ENCODE assay signal across 1 cellular context in genomic region chr6:143673638-143674037, GRCh38.
A peak's percentile ranks its signal among the peaks of the same experiment; 100 is the strongest.
TF ChIP-seq lines count a peak whose summit lies in the region.

No MANE protein-coding gene starts in this region.

TF ChIP-seq in H1, 55 proteins besides CTCF, POLR2A, EP300 and RAD21 (continued from another document):
- TF ChIP-seq, protein P1, sequence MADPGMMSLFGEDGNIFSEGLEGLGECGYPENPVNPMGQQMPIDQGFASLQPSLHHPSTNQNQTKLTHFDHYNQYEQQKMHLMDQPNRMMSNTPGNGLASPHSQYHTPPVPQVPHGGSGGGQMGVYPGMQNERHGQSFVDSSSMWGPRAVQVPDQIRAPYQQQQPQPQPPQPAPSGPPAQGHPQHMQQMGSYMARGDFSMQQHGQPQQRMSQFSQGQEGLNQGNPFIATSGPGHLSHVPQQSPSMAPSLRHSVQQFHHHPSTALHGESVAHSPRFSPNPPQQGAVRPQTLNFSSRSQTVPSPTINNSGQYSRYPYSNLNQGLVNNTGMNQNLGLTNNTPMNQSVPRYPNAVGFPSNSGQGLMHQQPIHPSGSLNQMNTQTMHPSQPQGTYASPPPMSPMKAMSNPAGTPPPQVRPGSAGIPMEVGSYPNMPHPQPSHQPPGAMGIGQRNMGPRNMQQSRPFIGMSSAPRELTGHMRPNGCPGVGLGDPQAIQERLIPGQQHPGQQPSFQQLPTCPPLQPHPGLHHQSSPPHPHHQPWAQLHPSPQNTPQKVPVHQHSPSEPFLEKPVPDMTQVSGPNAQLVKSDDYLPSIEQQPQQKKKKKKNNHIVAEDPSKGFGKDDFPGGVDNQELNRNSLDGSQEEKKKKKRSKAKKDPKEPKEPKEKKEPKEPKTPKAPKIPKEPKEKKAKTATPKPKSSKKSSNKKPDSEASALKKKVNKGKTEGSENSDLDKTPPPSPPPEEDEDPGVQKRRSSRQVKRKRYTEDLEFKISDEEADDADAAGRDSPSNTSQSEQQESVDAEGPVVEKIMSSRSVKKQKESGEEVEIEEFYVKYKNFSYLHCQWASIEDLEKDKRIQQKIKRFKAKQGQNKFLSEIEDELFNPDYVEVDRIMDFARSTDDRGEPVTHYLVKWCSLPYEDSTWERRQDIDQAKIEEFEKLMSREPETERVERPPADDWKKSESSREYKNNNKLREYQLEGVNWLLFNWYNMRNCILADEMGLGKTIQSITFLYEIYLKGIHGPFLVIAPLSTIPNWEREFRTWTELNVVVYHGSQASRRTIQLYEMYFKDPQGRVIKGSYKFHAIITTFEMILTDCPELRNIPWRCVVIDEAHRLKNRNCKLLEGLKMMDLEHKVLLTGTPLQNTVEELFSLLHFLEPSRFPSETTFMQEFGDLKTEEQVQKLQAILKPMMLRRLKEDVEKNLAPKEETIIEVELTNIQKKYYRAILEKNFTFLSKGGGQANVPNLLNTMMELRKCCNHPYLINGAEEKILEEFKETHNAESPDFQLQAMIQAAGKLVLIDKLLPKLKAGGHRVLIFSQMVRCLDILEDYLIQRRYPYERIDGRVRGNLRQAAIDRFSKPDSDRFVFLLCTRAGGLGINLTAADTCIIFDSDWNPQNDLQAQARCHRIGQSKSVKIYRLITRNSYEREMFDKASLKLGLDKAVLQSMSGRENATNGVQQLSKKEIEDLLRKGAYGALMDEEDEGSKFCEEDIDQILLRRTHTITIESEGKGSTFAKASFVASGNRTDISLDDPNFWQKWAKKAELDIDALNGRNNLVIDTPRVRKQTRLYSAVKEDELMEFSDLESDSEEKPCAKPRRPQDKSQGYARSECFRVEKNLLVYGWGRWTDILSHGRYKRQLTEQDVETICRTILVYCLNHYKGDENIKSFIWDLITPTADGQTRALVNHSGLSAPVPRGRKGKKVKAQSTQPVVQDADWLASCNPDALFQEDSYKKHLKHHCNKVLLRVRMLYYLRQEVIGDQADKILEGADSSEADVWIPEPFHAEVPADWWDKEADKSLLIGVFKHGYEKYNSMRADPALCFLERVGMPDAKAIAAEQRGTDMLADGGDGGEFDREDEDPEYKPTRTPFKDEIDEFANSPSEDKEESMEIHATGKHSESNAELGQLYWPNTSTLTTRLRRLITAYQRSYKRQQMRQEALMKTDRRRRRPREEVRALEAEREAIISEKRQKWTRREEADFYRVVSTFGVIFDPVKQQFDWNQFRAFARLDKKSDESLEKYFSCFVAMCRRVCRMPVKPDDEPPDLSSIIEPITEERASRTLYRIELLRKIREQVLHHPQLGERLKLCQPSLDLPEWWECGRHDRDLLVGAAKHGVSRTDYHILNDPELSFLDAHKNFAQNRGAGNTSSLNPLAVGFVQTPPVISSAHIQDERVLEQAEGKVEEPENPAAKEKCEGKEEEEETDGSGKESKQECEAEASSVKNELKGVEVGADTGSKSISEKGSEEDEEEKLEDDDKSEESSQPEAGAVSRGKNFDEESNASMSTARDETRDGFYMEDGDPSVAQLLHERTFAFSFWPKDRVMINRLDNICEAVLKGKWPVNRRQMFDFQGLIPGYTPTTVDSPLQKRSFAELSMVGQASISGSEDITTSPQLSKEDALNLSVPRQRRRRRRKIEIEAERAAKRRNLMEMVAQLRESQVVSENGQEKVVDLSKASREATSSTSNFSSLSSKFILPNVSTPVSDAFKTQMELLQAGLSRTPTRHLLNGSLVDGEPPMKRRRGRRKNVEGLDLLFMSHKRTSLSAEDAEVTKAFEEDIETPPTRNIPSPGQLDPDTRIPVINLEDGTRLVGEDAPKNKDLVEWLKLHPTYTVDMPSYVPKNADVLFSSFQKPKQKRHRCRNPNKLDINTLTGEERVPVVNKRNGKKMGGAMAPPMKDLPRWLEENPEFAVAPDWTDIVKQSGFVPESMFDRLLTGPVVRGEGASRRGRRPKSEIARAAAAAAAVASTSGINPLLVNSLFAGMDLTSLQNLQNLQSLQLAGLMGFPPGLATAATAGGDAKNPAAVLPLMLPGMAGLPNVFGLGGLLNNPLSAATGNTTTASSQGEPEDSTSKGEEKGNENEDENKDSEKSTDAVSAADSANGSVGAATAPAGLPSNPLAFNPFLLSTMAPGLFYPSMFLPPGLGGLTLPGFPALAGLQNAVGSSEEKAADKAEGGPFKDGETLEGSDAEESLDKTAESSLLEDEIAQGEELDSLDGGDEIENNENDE (IDR thresholded peaks at IDR 0.05; ENCODE audit: insufficient replicate concordance, low read length) = peak; percentile 49
- TF ChIP-seq SIX5 (IDR thresholded peaks at IDR 0.05; ENCODE audit: low read depth, low read length) (no peak), HDAC2 (IDR thresholded peaks at IDR 0.05; ENCODE audit: borderline replicate concordance in 1 of 2, low read depth in 2 of 2, low read length in 2 of 2) (no peak), EZH2 (IDR thresholded peaks at IDR 0.05; ENCODE audit: low read depth, low read length, severe bottlenecking) (no peak), SRF (IDR thresholded peaks at IDR 0.05; ENCODE audit: low read depth, low read length) (no peak), SP4 (IDR thresholded peaks at IDR 0.05; ENCODE audit: low read length) (no peak), SP2 (IDR thresholded peaks at IDR 0.05; ENCODE audit: low read length) (no peak), PHF8 (conservative IDR thresholded peaks at IDR 0.05; ENCODE audit: low read depth, low read length) (no peak), KDM1A (IDR thresholded peaks at IDR 0.05; ENCODE audit: borderline replicate concordance, low read length) (no peak), TAF7 (optimal IDR thresholded peaks at IDR 0.05; ENCODE audit: borderline replicate concordance, low read depth, low read length) (no peak), EGR1 (IDR thresholded peaks at IDR 0.05; ENCODE audit: borderline replicate concordance, low read depth, low read length) (no peak), FOSL1 (IDR thresholded peaks at IDR 0.05; ENCODE audit: insufficient read depth, low read depth, low read length) (no peak), CEBPB (IDR thresholded peaks at IDR 0.05; ENCODE audit: low read depth, low read length) (no peak), TEAD4 (IDR thresholded peaks at IDR 0.05; ENCODE audit: low read depth, low read length) (0 out of 2 replicates have a peak, but pooled peaks have one; percentile 18), TCF12 (IDR thresholded peaks at IDR 0.05; ENCODE audit: low read depth, low read length) (no peak), RFX5 (IDR thresholded peaks at IDR 0.05; ENCODE audit: borderline replicate concordance, low read depth, low read length) (no peak), ASH2L (IDR thresholded peaks at IDR 0.05; ENCODE audit: low read length) (no peak), CBX8 (IDR thresholded peaks at IDR 0.05; ENCODE audit: borderline replicate concordance, low read depth, low read length) (no peak), JUND (IDR thresholded peaks at IDR 0.05; ENCODE audit: low read length) (no peak), ZNF274 (IDR thresholded peaks at IDR 0.05; ENCODE audit: borderline replicate concordance, extremely low read depth, low read length) (no peak), BACH1 (IDR thresholded peaks at IDR 0.05; ENCODE audit: low read length) (no peak), SP1 (IDR thresholded peaks at IDR 0.05; ENCODE audit: low read depth, low read length) (peak; percentile 66; the same call in 1 of the 2 replicates), BCL11A (IDR thresholded peaks at IDR 0.05; ENCODE audit: low read depth in 2 of 2, low read length in 2 of 2) (no peak)
- TF ChIP-seq, protein P2, sequence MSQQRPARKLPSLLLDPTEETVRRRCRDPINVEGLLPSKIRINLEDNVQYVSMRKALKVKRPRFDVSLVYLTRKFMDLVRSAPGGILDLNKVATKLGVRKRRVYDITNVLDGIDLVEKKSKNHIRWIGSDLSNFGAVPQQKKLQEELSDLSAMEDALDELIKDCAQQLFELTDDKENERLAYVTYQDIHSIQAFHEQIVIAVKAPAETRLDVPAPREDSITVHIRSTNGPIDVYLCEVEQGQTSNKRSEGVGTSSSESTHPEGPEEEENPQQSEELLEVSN (IDR thresholded peaks at IDR 0.05) = no peak
